In the genomic region with DNA sequence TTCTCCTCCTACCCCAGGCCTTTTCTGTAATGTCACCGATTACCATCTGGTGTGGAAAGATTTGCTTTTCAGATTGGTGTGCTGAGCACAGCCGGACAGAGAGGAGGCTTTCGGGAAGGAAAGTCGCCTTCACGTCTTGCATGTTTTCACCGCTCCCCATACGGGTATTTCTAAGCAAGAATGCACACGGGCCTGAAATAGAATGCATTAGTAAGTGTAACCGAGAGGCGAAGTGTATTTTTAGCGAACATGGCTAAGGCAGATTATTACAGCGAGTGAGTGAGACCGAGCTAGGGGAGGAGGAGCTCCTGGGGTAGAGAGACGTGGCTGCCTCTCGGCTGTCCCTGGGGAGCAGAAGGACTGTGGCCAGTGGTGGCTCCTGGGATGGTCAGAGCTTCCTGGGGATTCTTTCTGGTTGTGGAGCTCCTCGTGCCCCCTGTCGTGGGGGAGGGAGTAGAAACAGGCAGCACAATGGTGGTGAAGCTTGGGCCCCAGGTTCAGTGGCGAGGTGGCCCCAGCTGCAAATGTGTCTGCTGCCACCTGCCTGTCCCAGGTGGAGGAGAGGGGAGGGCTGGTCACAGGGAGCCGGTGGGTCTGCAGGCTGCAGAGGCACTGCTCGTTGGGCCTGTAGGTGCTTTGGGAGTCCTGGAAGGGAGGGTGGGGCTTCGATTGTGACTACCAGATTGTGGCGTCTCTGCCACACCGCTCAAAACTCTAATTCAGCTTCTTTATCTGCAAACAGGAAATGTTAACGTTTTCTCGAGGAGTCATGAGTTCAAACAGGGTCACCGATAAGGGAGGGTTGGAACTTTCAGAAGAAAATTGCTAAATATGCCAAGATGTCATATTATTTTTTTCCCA, we compare ENCODE assay signal across 8 cellular contexts.
DNase-seq lines count a peak whose midpoint lies in the region; ATAC-seq and TF ChIP-seq lines count a peak whose summit lies in the region.

No MANE protein-coding gene starts in this region.

- H4K20me1 ChIP-seq in BLaER1 = no peaks in the 10 kb centered on the region

- H3K36me3 ChIP-seq in BLaER1 (peaks cover 10% of the 10 kb centered on the region; the same call in 1 of the 2 replicates), WERI-Rb-1 (no peaks in the 10 kb centered on the region)

- DNase-seq in WERI-Rb-1 = peak; percentile 62
- peak; percentile 33 for DNase-seq in germinal center (ENCODE audit: low spot score)
- peak; percentile 7 for DNase-seq in stimulated activated CD4-positive, alpha-beta T cell treated with anti-CD3 and anti-CD28 coated beads, Interleukin-2, amount 100 ng/mL, for 4 hours (ENCODE audit: low read depth)
- no peak for DNase-seq in COR-L47 (lab: John Stamatoyannopoulos, UW)
- no peak for DNase-seq in SKM-1 treated with dmso at 0.1 percent for 144 hours (lab: John Stamatoyannopoulos, UW; ENCODE audit: unreplicated experiment)

- ATAC-seq in GM19025 (IDR thresholded peaks at IDR 0.05; ENCODE audit: low read depth, unreplicated experiment) (peak; percentile 78), HG03280 (IDR thresholded peaks at IDR 0.05; ENCODE audit: unreplicated experiment) (peak; percentile 69)

- peak; percentile 61 for TF ChIP-seq CTCF in WERI-Rb-1 (IDR thresholded peaks at IDR 0.05; ENCODE audit: low read depth, low read length)

- H3K27me3 ChIP-seq in BLaER1 (no peaks in the 10 kb centered on the region), WERI-Rb-1 (ENCODE audit: insufficient read depth, low read depth, severe bottlenecking) (no peaks in the 10 kb centered on the region)

- H3K4me3 ChIP-seq in BLaER1 (peak overlapping the region; percentile 48), WERI-Rb-1 (ENCODE audit: low read depth, low read length) (peak overlapping the region; percentile 67)

- H3K27ac ChIP-seq in BLaER1 (peak overlapping the region; percentile 79), WERI-Rb-1 (peak overlapping the region; percentile 72)

- H3K9ac ChIP-seq in BLaER1 = peak overlapping the region; percentile 62

- H3K4me1 ChIP-seq in BLaER1 = peaks cover 56% of the 10 kb centered on the region

- H3K4me2 ChIP-seq in BLaER1 = peak overlapping the region; percentile 86

- H3K9me3 ChIP-seq in BLaER1 (peaks cover 16% of the 10 kb centered on the region), WERI-Rb-1 (ENCODE audit: severe bottlenecking) (no peaks in the 10 kb centered on the region)

Comparison
In these comparisons a context has a peak if more than half of its experiments do, and no peak if none do; other contexts are left out.
1. DNase-seq: peak in WERI-Rb-1 (single experiment), germinal center (single experiment) and stimulated activated CD4-positive, alpha-beta T cell treated with anti-CD3 and anti-CD28 coated beads, Interleukin-2, amount 100 ng/mL, for 4 hours (single experiment); none in COR-L47 (single experiment) and SKM-1 treated with dmso at 0.1 percent for 144 hours (single experiment).